1 cellular context compared by ENCODE assay signal in the genomic region with DNA sequence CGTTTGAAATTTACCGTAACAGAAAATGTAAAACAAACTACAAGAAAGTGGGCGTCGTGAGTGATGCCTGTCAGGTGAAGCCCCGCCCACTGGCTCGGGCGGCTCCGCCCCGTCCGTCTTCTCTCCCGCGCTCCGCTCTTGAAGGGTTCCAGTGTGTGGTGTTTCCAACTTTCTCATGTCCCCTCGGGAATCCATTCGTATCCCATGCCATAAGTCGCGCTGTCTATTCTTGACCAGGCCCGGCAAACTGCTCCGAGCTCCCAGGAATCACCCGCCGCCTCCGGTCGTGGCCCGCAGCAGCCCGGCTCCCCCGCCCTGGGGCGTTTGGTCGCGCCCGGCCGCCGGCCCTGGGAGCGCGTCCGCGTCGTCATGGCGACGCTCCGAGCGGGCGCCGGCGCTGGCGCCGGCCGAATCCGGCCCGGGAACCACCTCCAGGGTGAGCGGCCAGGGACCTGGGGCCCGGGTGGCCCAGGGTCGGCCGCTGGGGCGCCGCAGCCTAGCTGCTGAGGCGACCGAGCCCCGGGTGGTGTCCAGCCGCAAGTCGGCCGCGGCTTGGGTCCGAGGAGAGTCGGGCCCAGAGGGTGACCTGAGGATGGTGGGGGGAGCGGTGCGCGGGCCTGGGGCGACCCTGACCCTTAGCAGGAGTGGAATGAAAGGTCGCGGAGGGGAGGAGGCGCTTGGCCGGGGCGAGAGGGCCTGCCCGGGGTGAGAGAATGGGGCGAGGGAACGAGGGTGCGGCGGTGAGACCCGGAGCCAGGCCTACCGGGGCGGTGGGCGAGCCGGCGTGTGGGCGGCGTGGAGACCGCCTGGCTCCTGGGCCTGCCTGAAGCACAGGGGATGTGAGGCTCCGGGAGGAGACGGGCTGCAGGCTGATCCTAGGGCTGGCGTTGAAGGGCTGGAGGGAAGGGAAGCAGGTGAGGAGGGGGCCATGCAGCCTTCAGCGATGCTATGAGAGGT.
A peak's percentile ranks its signal among the peaks of the same experiment; 100 is the strongest.
TF ChIP-seq lines count a peak whose summit lies in the region.

A gene (plus strand): TSS at position 375 of the 957 bp plus-strand sequence. CDS start 1,683 bp downstream, outside the sequence.

TF ChIP-seq in HepG2, 621 proteins besides CTCF, POLR2A, EP300 and RAD21 (continued from another document and continues in another):
- TF ChIP-seq, protein P1, sequence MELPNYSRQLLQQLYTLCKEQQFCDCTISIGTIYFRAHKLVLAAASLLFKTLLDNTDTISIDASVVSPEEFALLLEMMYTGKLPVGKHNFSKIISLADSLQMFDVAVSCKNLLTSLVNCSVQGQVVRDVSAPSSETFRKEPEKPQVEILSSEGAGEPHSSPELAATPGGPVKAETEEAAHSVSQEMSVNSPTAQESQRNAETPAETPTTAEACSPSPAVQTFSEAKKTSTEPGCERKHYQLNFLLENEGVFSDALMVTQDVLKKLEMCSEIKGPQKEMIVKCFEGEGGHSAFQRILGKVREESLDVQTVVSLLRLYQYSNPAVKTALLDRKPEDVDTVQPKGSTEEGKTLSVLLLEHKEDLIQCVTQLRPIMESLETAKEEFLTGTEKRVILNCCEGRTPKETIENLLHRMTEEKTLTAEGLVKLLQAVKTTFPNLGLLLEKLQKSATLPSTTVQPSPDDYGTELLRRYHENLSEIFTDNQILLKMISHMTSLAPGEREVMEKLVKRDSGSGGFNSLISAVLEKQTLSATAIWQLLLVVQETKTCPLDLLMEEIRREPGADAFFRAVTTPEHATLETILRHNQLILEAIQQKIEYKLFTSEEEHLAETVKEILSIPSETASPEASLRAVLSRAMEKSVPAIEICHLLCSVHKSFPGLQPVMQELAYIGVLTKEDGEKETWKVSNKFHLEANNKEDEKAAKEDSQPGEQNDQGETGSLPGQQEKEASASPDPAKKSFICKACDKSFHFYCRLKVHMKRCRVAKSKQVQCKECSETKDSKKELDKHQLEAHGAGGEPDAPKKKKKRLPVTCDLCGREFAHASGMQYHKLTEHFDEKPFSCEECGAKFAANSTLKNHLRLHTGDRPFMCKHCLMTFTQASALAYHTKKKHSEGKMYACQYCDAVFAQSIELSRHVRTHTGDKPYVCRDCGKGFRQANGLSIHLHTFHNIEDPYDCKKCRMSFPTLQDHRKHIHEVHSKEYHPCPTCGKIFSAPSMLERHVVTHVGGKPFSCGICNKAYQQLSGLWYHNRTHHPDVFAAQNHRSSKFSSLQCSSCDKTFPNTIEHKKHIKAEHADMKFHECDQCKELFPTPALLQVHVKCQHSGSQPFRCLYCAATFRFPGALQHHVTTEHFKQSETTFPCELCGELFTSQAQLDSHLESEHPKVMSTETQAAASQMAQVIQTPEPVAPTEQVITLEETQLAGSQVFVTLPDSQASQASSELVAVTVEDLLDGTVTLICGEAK (IDR thresholded peaks at IDR 0.05): no peak
- TF ChIP-seq, protein P1 (CRISPR knock-in tag; IDR thresholded peaks at IDR 0.05): no peak
- no peak for TF ChIP-seq ZBTB21 (CRISPR knock-in tag; IDR thresholded peaks at IDR 0.05)
- 0 out of 2 replicates have a peak, but pooled peaks have one; percentile 63 for TF ChIP-seq ZNF790 (CRISPR knock-in tag; IDR thresholded peaks at IDR 0.05; ENCODE audit: borderline replicate concordance)
- no peak; the same call in 1 of the 2 replicates for TF ChIP-seq ZNF350 (CRISPR knock-in tag; IDR thresholded peaks at IDR 0.05; ENCODE audit: borderline replicate concordance, low read depth)
- TF ChIP-seq, protein P2, sequence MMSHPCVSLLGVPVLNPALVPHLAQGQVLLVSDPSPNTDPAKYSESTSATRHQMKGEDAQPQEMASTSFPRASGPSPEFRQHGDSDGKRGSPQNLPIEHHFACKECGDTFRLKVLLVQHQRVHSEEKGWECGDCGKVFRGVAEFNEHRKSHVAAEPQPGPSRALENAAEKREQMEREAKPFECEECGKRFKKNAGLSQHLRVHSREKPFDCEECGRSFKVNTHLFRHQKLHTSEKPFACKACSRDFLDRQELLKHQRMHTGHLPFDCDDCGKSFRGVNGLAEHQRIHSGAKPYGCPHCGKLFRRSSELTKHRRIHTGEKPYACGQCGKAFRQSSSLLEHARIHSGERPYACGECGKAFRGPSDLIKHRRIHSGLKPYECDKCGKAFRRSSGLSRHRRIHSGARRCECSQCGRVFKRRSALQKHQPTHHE (CRISPR knock-in tag; IDR thresholded peaks at IDR 0.05; ENCODE audit: borderline replicate concordance): no peak
- no peak for TF ChIP-seq ZNF660 (CRISPR knock-in tag; IDR thresholded peaks at IDR 0.05; ENCODE audit: borderline replicate concordance, low read depth)
- TF ChIP-seq FLYWCH1 (CRISPR knock-in tag; IDR thresholded peaks at IDR 0.05): no peak
- TF ChIP-seq ZKSCAN5 (CRISPR knock-in tag; IDR thresholded peaks at IDR 0.05): no peak
- no peak for TF ChIP-seq NR2F2 (IDR thresholded peaks at IDR 0.05; ENCODE audit: borderline replicate concordance, low read depth)
- no peak for TF ChIP-seq KDM2A (CRISPR knock-in tag; IDR thresholded peaks at IDR 0.05; ENCODE audit: borderline replicate concordance, low read depth)
- TF ChIP-seq ZNF44 (CRISPR knock-in tag; IDR thresholded peaks at IDR 0.05): no peak
- peak; percentile 43 for TF ChIP-seq PHF5A (CRISPR knock-in tag; IDR thresholded peaks at IDR 0.05; ENCODE audit: low read depth, unreplicated experiment)
- TF ChIP-seq LCORL (IDR thresholded peaks at IDR 0.05): no peak
- TF ChIP-seq LCORL (CRISPR knock-in tag; IDR thresholded peaks at IDR 0.05): 0 out of 2 replicates have a peak, but pooled peaks have one; percentile 12
- TF ChIP-seq ZNF839 (CRISPR knock-in tag; IDR thresholded peaks at IDR 0.05; ENCODE audit: borderline replicate concordance): peak; percentile 73; the same call in 1 of the 2 replicates
- TF ChIP-seq, protein P3, sequence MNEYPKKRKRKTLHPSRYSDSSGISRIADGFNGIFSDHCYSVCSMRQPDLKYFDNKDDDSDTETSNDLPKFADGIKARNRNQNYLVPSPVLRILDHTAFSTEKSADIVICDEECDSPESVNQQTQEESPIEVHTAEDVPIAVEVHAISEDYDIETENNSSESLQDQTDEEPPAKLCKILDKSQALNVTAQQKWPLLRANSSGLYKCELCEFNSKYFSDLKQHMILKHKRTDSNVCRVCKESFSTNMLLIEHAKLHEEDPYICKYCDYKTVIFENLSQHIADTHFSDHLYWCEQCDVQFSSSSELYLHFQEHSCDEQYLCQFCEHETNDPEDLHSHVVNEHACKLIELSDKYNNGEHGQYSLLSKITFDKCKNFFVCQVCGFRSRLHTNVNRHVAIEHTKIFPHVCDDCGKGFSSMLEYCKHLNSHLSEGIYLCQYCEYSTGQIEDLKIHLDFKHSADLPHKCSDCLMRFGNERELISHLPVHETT (CRISPR knock-in tag; conservative IDR thresholded peaks at IDR 0.05): no peak
- TF ChIP-seq RARA (CRISPR knock-in tag; IDR thresholded peaks at IDR 0.05): no peak
- no peak for TF ChIP-seq BRD4 (CRISPR knock-in tag; IDR thresholded peaks at IDR 0.05)
- TF ChIP-seq ZNF230 (CRISPR knock-in tag; IDR thresholded peaks at IDR 0.05): no peak
- no peak for TF ChIP-seq GATA4 (IDR thresholded peaks at IDR 0.05; ENCODE audit: borderline replicate concordance, low read depth)
- TF ChIP-seq, protein P4, sequence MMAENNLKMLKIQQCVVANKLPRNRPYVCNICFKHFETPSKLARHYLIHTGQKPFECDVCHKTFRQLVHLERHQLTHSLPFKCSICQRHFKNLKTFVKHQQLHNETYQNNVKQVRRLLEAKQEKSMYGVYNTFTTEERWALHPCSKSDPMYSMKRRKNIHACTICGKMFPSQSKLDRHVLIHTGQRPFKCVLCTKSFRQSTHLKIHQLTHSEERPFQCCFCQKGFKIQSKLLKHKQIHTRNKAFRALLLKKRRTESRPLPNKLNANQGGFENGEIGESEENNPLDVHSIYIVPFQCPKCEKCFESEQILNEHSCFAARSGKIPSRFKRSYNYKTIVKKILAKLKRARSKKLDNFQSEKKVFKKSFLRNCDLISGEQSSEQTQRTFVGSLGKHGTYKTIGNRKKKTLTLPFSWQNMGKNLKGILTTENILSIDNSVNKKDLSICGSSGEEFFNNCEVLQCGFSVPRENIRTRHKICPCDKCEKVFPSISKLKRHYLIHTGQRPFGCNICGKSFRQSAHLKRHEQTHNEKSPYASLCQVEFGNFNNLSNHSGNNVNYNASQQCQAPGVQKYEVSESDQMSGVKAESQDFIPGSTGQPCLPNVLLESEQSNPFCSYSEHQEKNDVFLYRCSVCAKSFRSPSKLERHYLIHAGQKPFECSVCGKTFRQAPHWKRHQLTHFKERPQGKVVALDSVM (CRISPR knock-in tag; IDR thresholded peaks at IDR 0.05): no peak
- no peak for TF ChIP-seq GLI4 (CRISPR knock-in tag; IDR thresholded peaks at IDR 0.05; ENCODE audit: borderline replicate concordance)
- no peak for TF ChIP-seq ELF1 (CRISPR knock-in tag; IDR thresholded peaks at IDR 0.05)
- TF ChIP-seq ZNF337 (CRISPR knock-in tag; IDR thresholded peaks at IDR 0.05; ENCODE audit: borderline replicate concordance, low read depth): no peak
- TF ChIP-seq RXRB (CRISPR knock-in tag; IDR thresholded peaks at IDR 0.05; ENCODE audit: borderline replicate concordance): no peak
- no peak for TF ChIP-seq TMF1 (CRISPR knock-in tag; IDR thresholded peaks at IDR 0.05; ENCODE audit: low read depth)
- TF ChIP-seq, protein P5, sequence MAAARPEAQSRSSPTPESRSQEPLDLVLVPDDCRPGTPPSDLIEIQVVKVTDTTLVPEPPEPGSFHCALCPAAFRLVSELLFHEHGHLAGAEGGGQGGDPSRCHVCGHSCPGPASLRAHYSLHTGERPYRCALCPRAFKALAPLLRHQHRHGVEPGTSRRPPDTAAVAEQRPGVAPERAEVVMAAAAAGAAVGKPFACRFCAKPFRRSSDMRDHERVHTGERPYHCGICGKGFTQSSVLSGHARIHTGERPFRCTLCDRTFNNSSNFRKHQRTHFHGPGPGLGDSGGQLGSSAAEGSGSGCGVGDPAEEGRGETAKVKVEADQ (CRISPR knock-in tag; IDR thresholded peaks at IDR 0.05; ENCODE audit: borderline replicate concordance): peak; percentile 47; the same call in 1 of the 2 replicates
- TF ChIP-seq RFXANK (CRISPR knock-in tag; IDR thresholded peaks at IDR 0.05): no peak
- peak; percentile 15; the same call in 1 of the 2 replicates for TF ChIP-seq KDM5B (CRISPR knock-in tag; IDR thresholded peaks at IDR 0.05; ENCODE audit: borderline replicate concordance)
- 0 out of 2 replicates have a peak, but pooled peaks have one; percentile 76 for TF ChIP-seq ZNF451 (CRISPR knock-in tag; IDR thresholded peaks at IDR 0.05)
- no peak for TF ChIP-seq NR1H2 (CRISPR knock-in tag; IDR thresholded peaks at IDR 0.05; ENCODE audit: borderline replicate concordance, low read depth)
- TF ChIP-seq ZNF501 (CRISPR knock-in tag; IDR thresholded peaks at IDR 0.05): peak; percentile 49
- TF ChIP-seq TARDBP (CRISPR knock-in tag; IDR thresholded peaks at IDR 0.05): peak; percentile 55; the same call in 1 of the 2 replicates
- TF ChIP-seq, protein P6, sequence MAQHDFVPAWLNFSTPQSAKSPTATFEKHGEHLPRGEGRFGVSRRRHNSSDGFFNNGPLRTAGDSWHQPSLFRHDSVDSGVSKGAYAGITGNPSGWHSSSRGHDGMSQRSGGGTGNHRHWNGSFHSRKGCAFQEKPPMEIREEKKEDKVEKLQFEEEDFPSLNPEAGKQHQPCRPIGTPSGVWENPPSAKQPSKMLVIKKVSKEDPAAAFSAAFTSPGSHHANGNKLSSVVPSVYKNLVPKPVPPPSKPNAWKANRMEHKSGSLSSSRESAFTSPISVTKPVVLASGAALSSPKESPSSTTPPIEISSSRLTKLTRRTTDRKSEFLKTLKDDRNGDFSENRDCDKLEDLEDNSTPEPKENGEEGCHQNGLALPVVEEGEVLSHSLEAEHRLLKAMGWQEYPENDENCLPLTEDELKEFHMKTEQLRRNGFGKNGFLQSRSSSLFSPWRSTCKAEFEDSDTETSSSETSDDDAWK (CRISPR knock-in tag; IDR thresholded peaks at IDR 0.05): no peak
- TF ChIP-seq TEAD3 (CRISPR knock-in tag; optimal IDR thresholded peaks at IDR 0.05; ENCODE audit: borderline replicate concordance): no peak
- peak; percentile 18; the same call in 1 of the 2 replicates for TF ChIP-seq ZBTB7B (CRISPR knock-in tag; IDR thresholded peaks at IDR 0.05)
- TF ChIP-seq, protein P7, sequence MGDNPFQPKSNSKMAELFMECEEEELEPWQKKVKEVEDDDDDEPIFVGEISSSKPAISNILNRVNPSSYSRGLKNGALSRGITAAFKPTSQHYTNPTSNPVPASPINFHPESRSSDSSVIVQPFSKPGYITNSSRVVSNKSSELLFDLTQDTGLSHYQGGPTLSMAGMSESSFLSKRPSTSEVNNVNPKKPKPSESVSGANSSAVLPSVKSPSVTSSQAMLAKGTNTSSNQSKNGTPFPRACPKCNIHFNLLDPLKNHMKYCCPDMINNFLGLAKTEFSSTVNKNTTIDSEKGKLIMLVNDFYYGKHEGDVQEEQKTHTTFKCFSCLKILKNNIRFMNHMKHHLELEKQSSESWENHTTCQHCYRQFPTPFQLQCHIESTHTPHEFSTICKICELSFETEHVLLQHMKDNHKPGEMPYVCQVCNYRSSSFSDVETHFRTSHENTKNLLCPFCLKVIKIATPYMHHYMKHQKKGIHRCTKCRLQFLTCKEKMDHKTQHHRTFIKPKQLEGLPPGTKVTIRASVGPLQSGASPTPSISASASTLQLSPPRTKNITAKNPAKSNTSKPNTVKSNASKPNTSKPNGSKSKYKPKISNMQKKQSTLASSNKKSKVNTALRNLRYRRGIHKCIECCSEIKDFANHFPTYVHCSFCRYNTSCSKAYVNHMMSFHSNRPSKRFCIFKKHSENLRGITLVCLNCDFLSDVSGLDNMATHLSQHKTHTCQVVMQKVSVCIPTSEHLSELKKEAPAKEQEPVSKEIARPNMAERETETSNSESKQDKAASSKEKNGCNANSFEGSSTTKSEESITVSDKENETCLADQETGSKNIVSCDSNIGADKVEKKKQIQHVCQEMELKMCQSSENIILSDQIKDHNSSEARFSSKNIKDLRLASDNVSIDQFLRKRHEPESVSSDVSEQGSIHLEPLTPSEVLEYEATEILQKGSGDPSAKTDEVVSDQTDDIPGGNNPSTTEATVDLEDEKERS (CRISPR knock-in tag; IDR thresholded peaks at IDR 0.05): no peak
- no peak for TF ChIP-seq AGO2 (optimal IDR thresholded peaks at IDR 0.05; ENCODE audit: low read depth, low read length)
